8 cellular contexts compared by ENCODE assay signal in genomic region chr3:45760878-45761711, GRCh38. TPM values are rescaled to one million over a fixed set of nuclear protein-coding genes. Genes with fewer than 3 reads are reported as not detected.
DNase-seq lines count a peak whose midpoint lies in the region; ATAC-seq, FAIRE-seq and TF ChIP-seq lines count a peak whose summit lies in the region.

No MANE protein-coding gene starts in this region.

- H3K27me3 ChIP-seq in esophagus muscularis mucosa = peaks cover 0 to 12% (median 0%) of the 10 kb centered on the region in 4 donors
- H3K27me3 ChIP-seq in naive thymus-derived CD4-positive, alpha-beta T cell (ENCODE audit: control insufficient read depth in 2 of 2, insufficient read depth in 2 of 2, low read length in 2 of 2) = no peaks in the 10 kb centered on the region

- no peaks in the 10 kb centered on the region for H3K36me3 Mint-ChIP-seq in naive thymus-derived CD4-positive, alpha-beta T cell
- H3K36me3 Mint-ChIP-seq in type B pancreatic cell = no peaks in the 10 kb centered on the region

- POLR2A ChIA-PET in naive thymus-derived CD4-positive, alpha-beta T cell (lab: Charles Lee) = no interaction called here

- CTCF ChIA-PET in naive thymus-derived CD4-positive, alpha-beta T cell (lab: Charles Lee) = interaction anchor here (1.1 to 1.7 kb wide), 3 partner anchors 166 to 178 kb away, joined by 3 to 9 read pairs (median 5); no protein-coding TSS in a partner anchor

- H3K27ac ChIP-seq in esophagus muscularis mucosa (replicated peaks in 1 of 4) = no peak overlapping the region
- no peak overlapping the region for H3K27ac ChIP-seq in naive thymus-derived CD4-positive, alpha-beta T cell (ENCODE audit: low read depth, low read length)

- WGBS in esophagus muscularis mucosa = 39% methylated on average over 11 of the region's 14 CpGs

- H3K36me3 ChIP-seq in esophagus muscularis mucosa = no peaks in the 10 kb centered on the region
- H3K36me3 ChIP-seq in naive thymus-derived CD4-positive, alpha-beta T cell (ENCODE audit: control insufficient read depth in 2 of 3, insufficient read depth in 3 of 3, low read length in 3 of 3) = no peaks in the 10 kb centered on the region

- intact Hi-C loops in esophagus muscularis mucosa (cut with DNase I) = loop anchor here (5.0 kb wide), 3 partner anchors 81 to 316 kb away; partner anchors contain the start of gene LZTFL1
- intact Hi-C loops in naive thymus-derived CD4-positive, alpha-beta T cell (cut with micrococcal nuclease) = loop anchor here (1.0 to 5.0 kb wide), 4 partner anchors 168 to 616 kb away; no protein-coding TSS in a partner anchor

- H3K4me3 Mint-ChIP-seq in naive thymus-derived CD4-positive, alpha-beta T cell = peak overlapping the region in 1 of 10 donors; percentile 16
- no peak overlapping the region for H3K4me3 Mint-ChIP-seq in type B pancreatic cell

- H3K4me3 ChIP-seq in AG09309 (ENCODE audit: control insufficient read depth, low read depth, low read length) (no peak overlapping the region), esophagus muscularis mucosa (no peak overlapping the region)
- no peak overlapping the region for H3K4me3 ChIP-seq in naive thymus-derived CD4-positive, alpha-beta T cell (ENCODE audit: low read length)

- ATAC-seq in naive thymus-derived CD4-positive, alpha-beta T cell = peak; percentile 71

- DNase-seq in AG09309 (ENCODE audit: low read depth) (peak; percentile 43), GM12892 (ENCODE audit: insufficient read length) (peak; percentile 72), NCI-H226 (peak; percentile 9), esophagus muscularis mucosa (ENCODE audit: extremely low spot score) (no peak), type B pancreatic cell (ENCODE audit: extremely low spot score, unreplicated experiment) (no peak), NCI-H187 (lab: John Stamatoyannopoulos, UW) (no peak)
- peak; percentile 33 to 34 for DNase-seq in activated CD4-positive, alpha-beta T cell treated with anti-CD3 and anti-CD28 coated beads for 4 hours
- peak in 7 of 9 donors; percentile 10 to 46 (median 33) for DNase-seq in naive thymus-derived CD4-positive, alpha-beta T cell

- H3K4me1 ChIP-seq in esophagus muscularis mucosa = peaks cover 0 to 4% (median 1%) of the 10 kb centered on the region in 4 donors
- H3K4me1 ChIP-seq in naive thymus-derived CD4-positive, alpha-beta T cell (ENCODE audit: control insufficient read depth in 2 of 2, insufficient read depth in 2 of 2, low read length in 2 of 2) = no peaks in the 10 kb centered on the region

- peaks cover 0 to 6% (median 3%) of the 10 kb centered on the region in 7 donors for H3K4me1 Mint-ChIP-seq in naive thymus-derived CD4-positive, alpha-beta T cell
- H3K4me1 Mint-ChIP-seq in type B pancreatic cell (ENCODE audit: unreplicated experiment) = no peaks in the 10 kb centered on the region

- H3K27ac Mint-ChIP-seq in naive thymus-derived CD4-positive, alpha-beta T cell = no peak overlapping the region
- no peak overlapping the region for H3K27ac Mint-ChIP-seq in type B pancreatic cell

- TF ChIP-seq CTCF in AG09309 (IDR thresholded peaks at IDR 0.05; ENCODE audit: control insufficient read depth, insufficient read depth, low read depth, low read length, missing control alignments) (peak; percentile 85), esophagus muscularis mucosa (IDR thresholded peaks at IDR 0.05) (peak; percentile 71 to 87 (median 79)), type B pancreatic cell (conservative IDR thresholded peaks at IDR 0.05) (peak; percentile 80)

- H3K9me3 Mint-ChIP-seq in naive thymus-derived CD4-positive, alpha-beta T cell = no peaks in the 10 kb centered on the region
- no peaks in the 10 kb centered on the region for H3K9me3 Mint-ChIP-seq in type B pancreatic cell

- H3K27me3 Mint-ChIP-seq in naive thymus-derived CD4-positive, alpha-beta T cell = peaks cover 0 to 10% (median 3%) of the 10 kb centered on the region in 5 donors
- H3K27me3 Mint-ChIP-seq in type B pancreatic cell = no peaks in the 10 kb centered on the region

- TF ChIP-seq POLR2A in GM12892 (IDR thresholded peaks at IDR 0.05; ENCODE audit: low read depth, low read length) (no peak), esophagus muscularis mucosa (IDR thresholded peaks at IDR 0.05; ENCODE audit: low read depth) (no peak)

- H3K9me3 ChIP-seq in esophagus muscularis mucosa = no peaks in the 10 kb centered on the region
- no peaks in the 10 kb centered on the region for H3K9me3 ChIP-seq in naive thymus-derived CD4-positive, alpha-beta T cell (ENCODE audit: control insufficient read depth in 2 of 3, low read length in 3 of 3)

- TF ChIP-seq EP300 in esophagus muscularis mucosa (IDR thresholded peaks at IDR 0.05) = no peak

- FAIRE-seq in GM12892 (lab: Jason Lieb, UNC) = peak; percentile 76

RNA-seq across cellular contexts. Expression of gene SLC6A20, which starts 35.2 kb away (rescaled TPM):
- polyA plus RNA-seq in GM12892 (2012; ENCODE audit: missing spikeins) = 0.11 TPM
- total RNA-seq in esophagus muscularis mucosa (under 1 TPM in 3 of 4 donors, not detected in 1; 0.19 to 0.33 (median 0.29) TPM), type B pancreatic cell (ENCODE audit: low replicate concordance) (1.5 and 3.2 TPM in 2 replicates)
- not detected for total RNA-seq in naive thymus-derived CD4-positive, alpha-beta T cell
- not detected for polyA plus RNA-seq in naive thymus-derived CD4-positive, alpha-beta T cell

Comparison
In these comparisons a context has a peak if more than half of its experiments do, and no peak if none do; other contexts are left out.
1. DNase-seq: peak in AG09309 (single experiment), GM12892 (single experiment), NCI-H226 (single experiment), activated CD4-positive, alpha-beta T cell treated with anti-CD3 and anti-CD28 coated beads for 4 hours (2 of 2) and naive thymus-derived CD4-positive, alpha-beta T cell (7 of 9); none in esophagus muscularis mucosa (single experiment), type B pancreatic cell (single experiment) and NCI-H187 (0 of 2).
2. Peak in every context shown above with its lines, with median percentiles within 50 percentile points of each other: CTCF ChIP-seq.